ENCODE assay signal across 1 cellular context in the genomic region with DNA sequence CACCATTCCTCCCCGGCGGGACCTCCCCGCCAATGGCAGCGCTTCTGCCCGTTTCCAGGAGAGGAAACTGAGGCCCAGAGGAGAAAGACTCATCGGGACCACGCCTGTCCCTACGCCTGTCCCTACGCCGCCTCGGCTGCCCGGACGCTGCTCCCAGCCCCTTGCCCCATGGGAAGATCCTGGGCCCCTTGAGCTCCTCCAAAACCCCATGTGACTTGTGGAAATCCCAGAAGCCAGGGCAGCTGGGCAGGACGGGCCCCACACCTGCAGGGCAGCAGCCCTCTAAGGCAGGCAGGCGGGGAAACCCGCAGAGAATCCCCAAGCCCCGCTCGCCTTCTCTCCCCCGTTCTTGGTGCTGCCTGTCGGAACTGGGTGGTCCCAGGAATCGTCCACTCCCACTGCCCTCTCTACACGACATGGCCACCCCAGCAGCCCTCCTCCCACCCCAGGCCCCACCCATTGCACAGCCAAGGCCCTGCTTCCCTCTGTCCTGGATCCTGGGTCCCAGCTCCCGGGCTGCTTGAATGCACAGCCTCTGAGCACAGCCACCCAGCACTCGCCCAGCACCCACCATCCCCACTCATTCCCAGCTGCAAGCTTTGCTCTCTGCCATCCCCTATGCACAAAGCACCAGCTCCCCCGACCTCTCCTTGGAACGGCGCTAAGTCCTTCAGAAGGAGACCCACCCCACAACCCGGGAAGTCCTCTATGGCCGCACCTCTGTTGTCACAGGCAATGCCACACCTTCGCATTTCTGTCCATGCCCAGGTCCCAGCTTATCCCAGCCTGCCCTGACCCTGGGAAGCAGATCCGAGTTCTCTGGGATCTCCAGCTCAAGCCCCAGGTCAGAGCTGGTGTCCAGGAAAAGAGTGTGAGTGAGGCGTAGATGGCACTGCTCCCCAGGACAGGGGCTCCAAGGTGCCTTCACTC.
TF ChIP-seq lines count a peak whose summit lies in the region.

No MANE protein-coding gene starts in this region.

TF ChIP-seq in H1, 55 proteins besides CTCF, POLR2A, EP300 and RAD21:
- TF ChIP-seq KDM5A (IDR thresholded peaks at IDR 0.05; ENCODE audit: low read length), result no peak
- TF ChIP-seq GABPA (IDR thresholded peaks at IDR 0.05; ENCODE audit: borderline replicate concordance, insufficient read depth, low read length), result 0 out of 2 replicates have a peak, but pooled peaks have one; percentile 24
- TF ChIP-seq CBX8 (IDR thresholded peaks at IDR 0.05; ENCODE audit: borderline replicate concordance, low read depth, low read length), result no peak
